ENCODE assay signal across 1 cellular context in the genomic region with DNA sequence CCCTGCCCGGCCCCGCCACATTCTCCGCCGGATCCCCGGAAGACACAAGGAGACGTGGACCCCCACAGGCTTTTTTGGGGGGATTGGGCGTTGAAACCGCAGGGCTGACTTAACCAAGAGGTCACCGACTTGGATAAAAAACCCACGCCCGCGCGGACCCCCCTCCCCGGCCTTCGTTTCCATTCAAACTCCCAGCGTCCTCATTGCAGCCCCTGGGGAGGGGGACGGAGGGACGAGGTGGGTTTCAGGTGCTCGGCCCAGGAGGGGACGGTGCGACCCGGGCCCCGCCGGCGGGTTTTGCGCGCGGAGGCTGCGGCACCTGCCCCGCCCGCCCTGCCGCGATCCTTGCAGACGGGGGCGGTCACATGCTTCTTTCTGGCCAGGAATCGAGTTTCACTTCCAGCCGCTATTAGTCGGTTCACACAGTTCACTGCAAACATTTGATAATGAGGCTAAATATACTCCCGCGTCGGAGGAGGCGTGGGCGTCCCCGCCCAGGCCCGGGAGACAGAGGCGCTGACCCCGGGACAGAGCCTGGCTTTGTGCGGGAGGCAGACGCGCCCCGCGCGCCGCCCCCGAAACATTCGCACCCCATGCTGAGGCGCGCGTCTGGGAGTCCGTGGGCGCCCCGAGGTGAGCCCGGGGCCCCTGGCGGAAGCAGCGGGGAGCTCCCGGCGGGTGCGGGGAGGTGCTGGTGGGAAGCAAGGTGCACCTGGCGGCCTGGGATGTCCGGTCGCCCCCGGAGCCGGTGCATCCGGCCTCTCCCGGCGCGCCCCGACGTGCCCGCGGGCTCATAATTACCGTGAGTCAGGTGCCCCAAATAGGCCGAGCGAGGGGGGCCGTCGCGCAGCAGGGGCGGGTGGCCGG.
TF ChIP-seq lines count a peak whose summit lies in the region.

No MANE protein-coding gene starts in this region.

TF ChIP-seq in HEK293, 187 proteins besides CTCF, POLR2A, EP300 and RAD21 (continued from another document and continues in another):
- no peak for TF ChIP-seq ZNF140 (tag by site-specific recombination; IDR thresholded peaks at IDR 0.05)
- TF ChIP-seq, protein P1, sequence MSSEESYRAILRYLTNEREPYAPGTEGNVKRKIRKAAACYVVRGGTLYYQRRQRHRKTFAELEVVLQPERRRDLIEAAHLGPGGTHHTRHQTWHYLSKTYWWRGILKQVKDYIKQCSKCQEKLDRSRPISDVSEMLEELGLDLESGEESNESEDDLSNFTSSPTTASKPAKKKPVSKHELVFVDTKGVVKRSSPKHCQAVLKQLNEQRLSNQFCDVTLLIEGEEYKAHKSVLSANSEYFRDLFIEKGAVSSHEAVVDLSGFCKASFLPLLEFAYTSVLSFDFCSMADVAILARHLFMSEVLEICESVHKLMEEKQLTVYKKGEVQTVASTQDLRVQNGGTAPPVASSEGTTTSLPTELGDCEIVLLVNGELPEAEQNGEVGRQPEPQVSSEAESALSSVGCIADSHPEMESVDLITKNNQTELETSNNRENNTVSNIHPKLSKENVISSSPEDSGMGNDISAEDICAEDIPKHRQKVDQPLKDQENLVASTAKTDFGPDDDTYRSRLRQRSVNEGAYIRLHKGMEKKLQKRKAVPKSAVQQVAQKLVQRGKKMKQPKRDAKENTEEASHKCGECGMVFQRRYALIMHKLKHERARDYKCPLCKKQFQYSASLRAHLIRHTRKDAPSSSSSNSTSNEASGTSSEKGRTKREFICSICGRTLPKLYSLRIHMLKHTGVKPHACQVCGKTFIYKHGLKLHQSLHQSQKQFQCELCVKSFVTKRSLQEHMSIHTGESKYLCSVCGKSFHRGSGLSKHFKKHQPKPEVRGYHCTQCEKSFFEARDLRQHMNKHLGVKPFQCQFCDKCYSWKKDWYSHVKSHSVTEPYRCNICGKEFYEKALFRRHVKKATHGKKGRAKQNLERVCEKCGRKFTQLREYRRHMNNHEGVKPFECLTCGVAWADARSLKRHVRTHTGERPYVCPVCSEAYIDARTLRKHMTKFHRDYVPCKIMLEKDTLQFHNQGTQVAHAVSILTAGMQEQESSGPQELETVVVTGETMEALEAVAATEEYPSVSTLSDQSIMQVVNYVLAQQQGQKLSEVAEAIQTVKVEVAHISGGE (tag by site-specific recombination; conservative IDR thresholded peaks at IDR 0.05; ENCODE audit: low read depth) = no peak
- no peak for TF ChIP-seq ZNF146 (tag by site-specific recombination; IDR thresholded peaks at IDR 0.05)
- peak; percentile 80; the same call in 1 of the 2 replicates for TF ChIP-seq ZNF423 (tag by site-specific recombination; IDR thresholded peaks at IDR 0.05)
- peak; percentile 88; the same call in 1 of the 2 replicates for TF ChIP-seq ZNF777 (tag by site-specific recombination; IDR thresholded peaks at IDR 0.05; ENCODE audit: borderline replicate concordance)
- TF ChIP-seq, protein P2, sequence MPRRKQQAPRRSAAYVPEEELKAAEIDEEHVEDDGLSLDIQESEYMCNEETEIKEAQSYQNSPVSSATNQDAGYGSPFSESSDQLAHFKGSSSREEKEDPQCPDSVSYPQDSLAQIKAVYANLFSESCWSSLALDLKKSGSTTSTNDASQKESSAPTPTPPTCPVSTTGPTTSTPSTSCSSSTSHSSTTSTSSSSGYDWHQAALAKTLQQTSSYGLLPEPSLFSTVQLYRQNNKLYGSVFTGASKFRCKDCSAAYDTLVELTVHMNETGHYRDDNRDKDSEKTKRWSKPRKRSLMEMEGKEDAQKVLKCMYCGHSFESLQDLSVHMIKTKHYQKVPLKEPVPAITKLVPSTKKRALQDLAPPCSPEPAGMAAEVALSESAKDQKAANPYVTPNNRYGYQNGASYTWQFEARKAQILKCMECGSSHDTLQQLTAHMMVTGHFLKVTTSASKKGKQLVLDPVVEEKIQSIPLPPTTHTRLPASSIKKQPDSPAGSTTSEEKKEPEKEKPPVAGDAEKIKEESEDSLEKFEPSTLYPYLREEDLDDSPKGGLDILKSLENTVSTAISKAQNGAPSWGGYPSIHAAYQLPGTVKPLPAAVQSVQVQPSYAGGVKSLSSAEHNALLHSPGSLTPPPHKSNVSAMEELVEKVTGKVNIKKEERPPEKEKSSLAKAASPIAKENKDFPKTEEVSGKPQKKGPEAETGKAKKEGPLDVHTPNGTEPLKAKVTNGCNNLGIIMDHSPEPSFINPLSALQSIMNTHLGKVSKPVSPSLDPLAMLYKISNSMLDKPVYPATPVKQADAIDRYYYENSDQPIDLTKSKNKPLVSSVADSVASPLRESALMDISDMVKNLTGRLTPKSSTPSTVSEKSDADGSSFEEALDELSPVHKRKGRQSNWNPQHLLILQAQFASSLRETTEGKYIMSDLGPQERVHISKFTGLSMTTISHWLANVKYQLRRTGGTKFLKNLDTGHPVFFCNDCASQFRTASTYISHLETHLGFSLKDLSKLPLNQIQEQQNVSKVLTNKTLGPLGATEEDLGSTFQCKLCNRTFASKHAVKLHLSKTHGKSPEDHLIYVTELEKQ (tag by site-specific recombination; IDR thresholded peaks at IDR 0.05; ENCODE audit: borderline replicate concordance) = no peak
- no peak for TF ChIP-seq ZNF555 (tag by site-specific recombination; conservative IDR thresholded peaks at IDR 0.05)
- no peak for TF ChIP-seq ZNF2 (tag by site-specific recombination; IDR thresholded peaks at IDR 0.05)
- no peak for TF ChIP-seq PRDM4 (tag by site-specific recombination; IDR thresholded peaks at IDR 0.05)
- no peak for TF ChIP-seq SETDB1 (IDR thresholded peaks at IDR 0.05; ENCODE audit: insufficient read length, low read length)
- TF ChIP-seq ZNF169 (tag by site-specific recombination; IDR thresholded peaks at IDR 0.05) = no peak
- no peak for TF ChIP-seq ZFP41 (tag by site-specific recombination; IDR thresholded peaks at IDR 0.05; ENCODE audit: borderline replicate concordance)
- TF ChIP-seq ZNF239 (tag by site-specific recombination; IDR thresholded peaks at IDR 0.05) = no peak
- no peak for TF ChIP-seq ZNF660 (tag by site-specific recombination; IDR thresholded peaks at IDR 0.05)
- TF ChIP-seq HOXC10 (CRISPR knock-in tag; IDR thresholded peaks at IDR 0.05) = no peak
- no peak for TF ChIP-seq ZBTB10 (tag by site-specific recombination; IDR thresholded peaks at IDR 0.05)
- TF ChIP-seq TCF7L2 (IDR thresholded peaks at IDR 0.05; ENCODE audit: borderline replicate concordance, low read depth, low read length) = no peak
- TF ChIP-seq GFI1B (tag by site-specific recombination; IDR thresholded peaks at IDR 0.05) = no peak
- no peak for TF ChIP-seq RBAK (tag by site-specific recombination; IDR thresholded peaks at IDR 0.05)
- TF ChIP-seq ATF2 (tag by site-specific recombination; IDR thresholded peaks at IDR 0.05; ENCODE audit: low read depth) = no peak
- TF ChIP-seq, protein P3, sequence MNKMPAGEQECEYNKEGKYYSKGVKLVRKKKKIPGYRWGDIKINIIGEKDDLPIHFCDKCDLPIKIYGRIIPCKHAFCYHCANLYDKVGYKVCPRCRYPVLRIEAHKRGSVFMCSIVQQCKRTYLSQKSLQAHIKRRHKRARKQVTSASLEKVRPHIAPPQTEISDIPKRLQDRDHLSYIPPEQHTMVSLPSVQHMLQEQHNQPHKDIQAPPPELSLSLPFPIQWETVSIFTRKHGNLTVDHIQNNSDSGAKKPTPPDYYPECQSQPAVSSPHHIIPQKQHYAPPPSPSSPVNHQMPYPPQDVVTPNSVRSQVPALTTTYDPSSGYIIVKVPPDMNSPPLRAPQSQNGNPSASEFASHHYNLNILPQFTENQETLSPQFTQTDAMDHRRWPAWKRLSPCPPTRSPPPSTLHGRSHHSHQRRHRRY (tag by site-specific recombination; IDR thresholded peaks at IDR 0.05) = no peak
- TF ChIP-seq ZNF341 (tag by site-specific recombination; IDR thresholded peaks at IDR 0.05; ENCODE audit: low read depth) = no peak
- TF ChIP-seq ZNF133 (tag by site-specific recombination; IDR thresholded peaks at IDR 0.05) = no peak
- TF ChIP-seq, protein P4, sequence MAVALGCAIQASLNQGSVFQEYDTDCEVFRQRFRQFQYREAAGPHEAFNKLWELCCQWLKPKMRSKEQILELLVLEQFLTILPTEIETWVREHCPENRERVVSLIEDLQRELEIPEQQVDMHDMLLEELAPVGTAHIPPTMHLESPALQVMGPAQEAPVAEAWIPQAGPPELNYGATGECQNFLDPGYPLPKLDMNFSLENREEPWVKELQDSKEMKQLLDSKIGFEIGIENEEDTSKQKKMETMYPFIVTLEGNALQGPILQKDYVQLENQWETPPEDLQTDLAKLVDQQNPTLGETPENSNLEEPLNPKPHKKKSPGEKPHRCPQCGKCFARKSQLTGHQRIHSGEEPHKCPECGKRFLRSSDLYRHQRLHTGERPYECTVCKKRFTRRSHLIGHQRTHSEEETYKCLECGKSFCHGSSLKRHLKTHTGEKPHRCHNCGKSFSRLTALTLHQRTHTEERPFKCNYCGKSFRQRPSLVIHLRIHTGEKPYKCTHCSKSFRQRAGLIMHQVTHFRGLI (tag by site-specific recombination; IDR thresholded peaks at IDR 0.05) = no peak
- no peak for TF ChIP-seq ZNF518A (tag by site-specific recombination; conservative IDR thresholded peaks at IDR 0.05; ENCODE audit: low read depth)
